ENCODE assay signal across 8 cellular contexts in genomic region chr4:118772149-118773081, GRCh38.
DNase-seq lines count a peak whose midpoint lies in the region; ATAC-seq and TF ChIP-seq lines count a peak whose summit lies in the region.

No MANE protein-coding gene starts in this region.

- H3K27me3 Mint-ChIP-seq in naive B cell: no peaks in the 10 kb centered on the region

- no peaks in the 10 kb centered on the region for H3K9me3 Mint-ChIP-seq in naive B cell

- no peak overlapping the region for H3K27ac Mint-ChIP-seq in naive B cell

- no peaks in the 10 kb centered on the region for H3K4me1 Mint-ChIP-seq in naive B cell

- H3K4me3 ChIP-seq in epithelial cell of proximal tubule (ENCODE audit: low read depth, low read length): no peak overlapping the region

- DNase-seq in COLO829 (ENCODE audit: low spot score): peak; percentile 86
- peak; percentile 15 for DNase-seq in HPDE6-E6E7 (ENCODE audit: extremely low spot score)
- DNase-seq in RPMI7951 (ENCODE audit: low read depth): peak; percentile 46
- no peak for DNase-seq in epithelial cell of proximal tubule (ENCODE audit: low read depth)
- peak; percentile 29 for DNase-seq in naive B cell
- DNase-seq in GM19240 (ENCODE audit: insufficient read length, low spot score): no peak

- ATAC-seq in GM19043 (IDR thresholded peaks at IDR 0.05; ENCODE audit: low read depth, unreplicated experiment): peak; percentile 83
- peak; percentile 43 to 63 for ATAC-seq in naive B cell (ENCODE audit: low read depth in 2 of 2)
- no peak for ATAC-seq in HG03196 (IDR thresholded peaks at IDR 0.05; ENCODE audit: unreplicated experiment)

- peak; percentile 56 for TF ChIP-seq CTCF in epithelial cell of proximal tubule (conservative IDR thresholded peaks at IDR 0.05; ENCODE audit: low read depth, low read length)

- H3K4me3 Mint-ChIP-seq in naive B cell: no peak overlapping the region

- no peaks in the 10 kb centered on the region for H3K36me3 Mint-ChIP-seq in naive B cell

Comparison
In these comparisons a context has a peak if more than half of its experiments do, and no peak if none do; other contexts are left out.
1. DNase-seq: peak in COLO829 (single experiment), HPDE6-E6E7 (single experiment), RPMI7951 (single experiment) and naive B cell (single experiment); none in epithelial cell of proximal tubule (single experiment) and GM19240 (single experiment).